Comparison of ENCODE assay signal across 8 cellular contexts in genomic region chr3:38453914-38454178, GRCh38. TPM values are rescaled to one million over a fixed set of nuclear protein-coding genes. Genes with fewer than 3 reads are reported as not detected.
DNase-seq lines count a peak whose midpoint lies in the region; ATAC-seq and TF ChIP-seq lines count a peak whose summit lies in the region.

No MANE protein-coding gene starts in this region.

- no peaks in the 10 kb centered on the region for H3K9me2 ChIP-seq in Loucy (replicated peaks; ENCODE audit: low read depth, low read length)

- H3K79me2 ChIP-seq in DND-41 (ENCODE audit: insufficient read depth, low read length) (peaks cover 49% of the 10 kb centered on the region), Loucy (ENCODE audit: insufficient read depth, low read length) (peaks cover 44% of the 10 kb centered on the region), osteoblast (ENCODE audit: insufficient read depth, low read length) (peaks cover 4% of the 10 kb centered on the region)

- no peaks in the 10 kb centered on the region for H3K27me3 ChIP-seq in DND-41 (ENCODE audit: insufficient read depth, low read length, poor library complexity)
- H3K27me3 ChIP-seq in Loucy (ENCODE audit: insufficient read depth, low read length, poor library complexity, severe bottlenecking) = peaks cover 20% of the 10 kb centered on the region
- no peaks in the 10 kb centered on the region for H3K27me3 ChIP-seq in endocrine pancreas (ENCODE audit: control insufficient read depth, insufficient read depth, low read length)
- no peaks in the 10 kb centered on the region for H3K27me3 ChIP-seq in osteoblast (ENCODE audit: insufficient read depth, low read length)

- no peak for ATAC-seq in DND-41 (ENCODE audit: insufficient read depth, low read depth)

- H2AFZ ChIP-seq in DND-41 (ENCODE audit: low read depth, low read length) (peak overlapping the region; percentile 77), Loucy (ENCODE audit: low read length) (no peak overlapping the region; the same call in 1 of the 2 replicates), osteoblast (ENCODE audit: low read length) (no peak overlapping the region)

- H3K4me1 ChIP-seq in DND-41 (ENCODE audit: insufficient read depth, low read length) (peaks cover 22% of the 10 kb centered on the region), Loucy (ENCODE audit: insufficient read depth, low read length, poor library complexity, severe bottlenecking) (peaks cover 27% of the 10 kb centered on the region), endocrine pancreas (ENCODE audit: control insufficient read depth, insufficient read depth, low read length) (peaks cover 2% of the 10 kb centered on the region), osteoblast (ENCODE audit: insufficient read depth, low read length) (peaks cover 15% of the 10 kb centered on the region)

- H3K4me2 ChIP-seq in DND-41 (ENCODE audit: insufficient read depth, low read length) (peak overlapping the region; percentile 95), Loucy (ENCODE audit: low read depth, low read length, poor library complexity, severe bottlenecking) (no peak overlapping the region), osteoblast (ENCODE audit: insufficient read depth, low read length) (peak overlapping the region; percentile 90)

- TF ChIP-seq CTCF in DND-41 (IDR thresholded peaks at IDR 0.05; ENCODE audit: borderline replicate concordance, extremely low read depth, low read length, poor library complexity, severe bottlenecking) (no peak), Loucy (conservative IDR thresholded peaks at IDR 0.05; ENCODE audit: low read length) (no peak), osteoblast (IDR thresholded peaks at IDR 0.05; ENCODE audit: extremely low read depth, low read depth, low read length) (no peak)

- H4K20me1 ChIP-seq in DND-41 (ENCODE audit: insufficient read depth, low read length) = peaks cover 35% of the 10 kb centered on the region
- H4K20me1 ChIP-seq in Loucy (ENCODE audit: insufficient read depth, low read length, poor library complexity, severe bottlenecking) = peaks cover 10% of the 10 kb centered on the region
- H4K20me1 ChIP-seq in osteoblast (ENCODE audit: insufficient read depth, low read length) = peaks cover 8% of the 10 kb centered on the region

- DNase-seq in DND-41 (no peak), osteoblast (ENCODE audit: insufficient read length, low spot score, missing footprints) (peak; percentile 96), erythroblast (lab: John Stamatoyannopoulos, UW) (no peak), DMS 273 (lab: John Stamatoyannopoulos, UW; ENCODE audit: unreplicated experiment) (no peak), T-helper 2 cell (no peak), HPDE6-E6E7 (ENCODE audit: extremely low spot score) (no peak)

- peaks cover 4% of the 10 kb centered on the region; the same call in 1 of the 2 replicates for H3K36me3 ChIP-seq in DND-41 (ENCODE audit: insufficient read depth, low read length)
- no peaks in the 10 kb centered on the region for H3K36me3 ChIP-seq in Loucy (ENCODE audit: insufficient read depth, low read length)
- no peaks in the 10 kb centered on the region for H3K36me3 ChIP-seq in endocrine pancreas (ENCODE audit: control insufficient read depth, insufficient read depth, low read length)
- H3K36me3 ChIP-seq in osteoblast (ENCODE audit: insufficient read depth, low read length) = no peaks in the 10 kb centered on the region

- H3K27ac ChIP-seq in DND-41 (ENCODE audit: low read length) (peak overlapping the region; percentile 54), osteoblast (ENCODE audit: low read depth, low read length) (no peak overlapping the region)

- H3K9ac ChIP-seq in DND-41 (ENCODE audit: low read depth, low read length) (peak overlapping the region; percentile 97), Loucy (ENCODE audit: low read depth, low read length, poor library complexity, severe bottlenecking) (no peak overlapping the region), endocrine pancreas (ENCODE audit: control insufficient read depth, insufficient read depth, low read length) (peak overlapping the region; percentile 87)

- H3K4me3 ChIP-seq in DND-41 (ENCODE audit: low read depth in 1 of 2, low read length in 2 of 2) (peak overlapping the region; percentile 69; a peak in 3 of 4 replicates), Loucy (ENCODE audit: low read length, poor library complexity, severe bottlenecking) (peak overlapping the region; percentile 76), endocrine pancreas (ENCODE audit: control insufficient read depth, insufficient read depth, low read length) (no peak overlapping the region), osteoblast (ENCODE audit: insufficient read depth, low read length) (peak overlapping the region; percentile 75)

- TF ChIP-seq POLR2A in erythroblast (IDR thresholded peaks at IDR 0.05; ENCODE audit: low read length) = no peak

- no peaks in the 10 kb centered on the region for H3F3A ChIP-seq in Loucy (ENCODE audit: low read depth)

- H3K9me3 ChIP-seq in DND-41 (ENCODE audit: insufficient read depth, low read length, severe bottlenecking) (no peaks in the 10 kb centered on the region), Loucy (ENCODE audit: insufficient read depth, low read depth, low read length) (no peaks in the 10 kb centered on the region), endocrine pancreas (ENCODE audit: control insufficient read depth, low read length) (no peaks in the 10 kb centered on the region), osteoblast (ENCODE audit: low read depth, low read length) (no peaks in the 10 kb centered on the region)

RNA-seq across cellular contexts. Expression of gene ACVR2B, which starts 0.2 kb away (rescaled TPM):
- total RNA-seq in osteoblast = 2.9 and 3.6 TPM in 2 replicates

RNA-seq across cellular contexts. Expression of gene EXOG, which starts 42.3 kb away (rescaled TPM):
- total RNA-seq in osteoblast = 14.5 and 20.0 TPM in 2 replicates
